In the genomic region with DNA sequence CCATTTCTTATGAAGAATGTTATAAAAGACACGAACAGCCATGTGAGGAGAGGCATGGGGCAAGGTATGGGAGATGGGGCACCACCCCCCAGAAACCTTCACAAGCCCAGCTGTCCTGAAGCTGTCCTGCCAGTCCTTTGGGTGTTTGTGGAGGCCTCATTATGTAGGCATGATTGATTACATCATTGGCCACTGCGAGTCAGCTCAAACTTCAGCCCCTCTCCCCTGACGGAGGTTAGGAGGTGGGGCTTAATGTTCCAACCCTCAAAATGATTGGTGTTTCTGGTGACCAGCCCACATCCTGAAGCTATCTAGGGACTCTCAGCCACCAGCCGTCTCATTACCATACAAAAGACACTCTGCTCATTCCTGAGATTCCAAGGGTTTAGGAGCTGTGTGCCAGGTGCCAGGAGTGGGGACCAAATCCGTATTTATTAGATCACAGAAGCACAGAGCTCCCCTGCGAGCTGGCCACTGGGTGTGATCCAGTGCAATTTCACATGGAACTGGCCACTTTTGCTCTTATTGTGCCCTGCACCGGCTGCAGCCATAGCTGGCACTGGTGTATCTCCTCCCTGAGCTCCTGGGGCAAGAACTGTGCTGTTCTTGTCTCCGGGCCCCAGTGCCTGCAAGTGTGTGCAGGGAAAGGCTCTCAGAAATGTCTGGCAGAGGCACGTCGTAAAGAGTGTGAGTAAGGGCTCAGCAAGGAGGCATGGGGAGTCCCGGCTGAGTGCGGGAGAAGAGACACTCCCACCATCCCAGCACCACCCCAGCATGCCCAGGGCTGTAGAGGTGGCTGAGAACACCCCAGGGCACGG, we compare ENCODE assay signal across 1 cellular context.
A peak's percentile ranks its signal among the peaks of the same experiment; 100 is the strongest.
TF ChIP-seq lines count a peak whose summit lies in the region.

No MANE protein-coding gene starts in this region.

TF ChIP-seq in K562, 482 proteins besides CTCF, POLR2A, EP300 and RAD21 (continued from another document):
- TF ChIP-seq, protein P1, sequence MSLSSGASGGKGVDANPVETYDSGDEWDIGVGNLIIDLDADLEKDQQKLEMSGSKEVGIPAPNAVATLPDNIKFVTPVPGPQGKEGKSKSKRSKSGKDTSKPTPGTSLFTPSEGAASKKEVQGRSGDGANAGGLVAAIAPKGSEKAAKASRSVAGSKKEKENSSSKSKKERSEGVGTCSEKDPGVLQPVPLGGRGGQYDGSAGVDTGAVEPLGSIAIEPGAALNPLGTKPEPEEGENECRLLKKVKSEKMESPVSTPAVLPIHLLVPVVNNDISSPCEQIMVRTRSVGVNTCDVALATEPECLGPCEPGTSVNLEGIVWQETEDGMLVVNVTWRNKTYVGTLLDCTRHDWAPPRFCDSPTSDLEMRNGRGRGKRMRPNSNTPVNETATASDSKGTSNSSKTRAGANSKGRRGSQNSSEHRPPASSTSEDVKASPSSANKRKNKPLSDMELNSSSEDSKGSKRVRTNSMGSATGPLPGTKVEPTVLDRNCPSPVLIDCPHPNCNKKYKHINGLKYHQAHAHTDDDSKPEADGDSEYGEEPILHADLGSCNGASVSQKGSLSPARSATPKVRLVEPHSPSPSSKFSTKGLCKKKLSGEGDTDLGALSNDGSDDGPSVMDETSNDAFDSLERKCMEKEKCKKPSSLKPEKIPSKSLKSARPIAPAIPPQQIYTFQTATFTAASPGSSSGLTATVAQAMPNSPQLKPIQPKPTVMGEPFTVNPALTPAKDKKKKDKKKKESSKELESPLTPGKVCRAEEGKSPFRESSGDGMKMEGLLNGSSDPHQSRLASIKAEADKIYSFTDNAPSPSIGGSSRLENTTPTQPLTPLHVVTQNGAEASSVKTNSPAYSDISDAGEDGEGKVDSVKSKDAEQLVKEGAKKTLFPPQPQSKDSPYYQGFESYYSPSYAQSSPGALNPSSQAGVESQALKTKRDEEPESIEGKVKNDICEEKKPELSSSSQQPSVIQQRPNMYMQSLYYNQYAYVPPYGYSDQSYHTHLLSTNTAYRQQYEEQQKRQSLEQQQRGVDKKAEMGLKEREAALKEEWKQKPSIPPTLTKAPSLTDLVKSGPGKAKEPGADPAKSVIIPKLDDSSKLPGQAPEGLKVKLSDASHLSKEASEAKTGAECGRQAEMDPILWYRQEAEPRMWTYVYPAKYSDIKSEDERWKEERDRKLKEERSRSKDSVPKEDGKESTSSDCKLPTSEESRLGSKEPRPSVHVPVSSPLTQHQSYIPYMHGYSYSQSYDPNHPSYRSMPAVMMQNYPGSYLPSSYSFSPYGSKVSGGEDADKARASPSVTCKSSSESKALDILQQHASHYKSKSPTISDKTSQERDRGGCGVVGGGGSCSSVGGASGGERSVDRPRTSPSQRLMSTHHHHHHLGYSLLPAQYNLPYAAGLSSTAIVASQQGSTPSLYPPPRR (CRISPR knock-in tag; IDR thresholded peaks at IDR 0.05; ENCODE audit: borderline replicate concordance), result no peak
- TF ChIP-seq, protein P2, sequence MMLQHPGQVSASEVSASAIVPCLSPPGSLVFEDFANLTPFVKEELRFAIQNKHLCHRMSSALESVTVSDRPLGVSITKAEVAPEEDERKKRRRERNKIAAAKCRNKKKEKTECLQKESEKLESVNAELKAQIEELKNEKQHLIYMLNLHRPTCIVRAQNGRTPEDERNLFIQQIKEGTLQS (IDR thresholded peaks at IDR 0.05), result peak; percentile 70
- TF ChIP-seq, protein P2 (CRISPR knock-in tag; conservative IDR thresholded peaks at IDR 0.05), result no peak
- TF ChIP-seq HNRNPH1 (optimal IDR thresholded peaks at IDR 0.05; ENCODE audit: low read depth, low read length) (no peak), GTF2A2 (tag; IDR thresholded peaks at IDR 0.05) (no peak), ZNF551 (CRISPR knock-in tag; IDR thresholded peaks at IDR 0.05) (no peak), XRCC5 (IDR thresholded peaks at IDR 0.05; ENCODE audit: low read depth, low read length) (no peak), ETV5 (CRISPR knock-in tag; IDR thresholded peaks at IDR 0.05; ENCODE audit: low read depth) (0 out of 2 replicates have a peak, but pooled peaks have one; percentile 45), DIDO1 (tag; IDR thresholded peaks at IDR 0.05; ENCODE audit: low read depth) (no peak), IRF2 (CRISPR knock-in tag; IDR thresholded peaks at IDR 0.05) (no peak), MEIS2 (IDR thresholded peaks at IDR 0.05; ENCODE audit: partially characterized antibody) (peak; percentile 66), JUND (IDR thresholded peaks at IDR 0.05; ENCODE audit: borderline replicate concordance, low read depth, low read length) (no peak), JUND (tag; IDR thresholded peaks at IDR 0.05; ENCODE audit: borderline replicate concordance, low read depth, low read length) (no peak), TEAD1 (CRISPR knock-in tag; IDR thresholded peaks at IDR 0.05) (peak in 1 of 2 experiments; percentile 46; a peak in 1 of 4 replicates), ZNF354B (CRISPR knock-in tag; IDR thresholded peaks at IDR 0.05) (no peak), ZC3H11A (IDR thresholded peaks at IDR 0.05; ENCODE audit: low read depth, low read length) (no peak), NFRKB (IDR thresholded peaks at IDR 0.05; ENCODE audit: low read depth) (no peak), ATF7 (IDR thresholded peaks at IDR 0.05) (peak; percentile 65; the same call in 1 of the 2 replicates)
- TF ChIP-seq, protein P3, sequence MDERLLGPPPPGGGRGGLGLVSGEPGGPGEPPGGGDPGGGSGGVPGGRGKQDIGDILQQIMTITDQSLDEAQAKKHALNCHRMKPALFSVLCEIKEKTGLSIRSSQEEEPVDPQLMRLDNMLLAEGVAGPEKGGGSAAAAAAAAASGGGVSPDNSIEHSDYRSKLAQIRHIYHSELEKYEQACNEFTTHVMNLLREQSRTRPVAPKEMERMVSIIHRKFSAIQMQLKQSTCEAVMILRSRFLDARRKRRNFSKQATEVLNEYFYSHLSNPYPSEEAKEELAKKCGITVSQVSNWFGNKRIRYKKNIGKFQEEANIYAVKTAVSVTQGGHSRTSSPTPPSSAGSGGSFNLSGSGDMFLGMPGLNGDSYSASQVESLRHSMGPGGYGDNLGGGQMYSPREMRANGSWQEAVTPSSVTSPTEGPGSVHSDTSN (CRISPR knock-in tag; IDR thresholded peaks at IDR 0.05; ENCODE audit: low read depth), result no peak
- TF ChIP-seq, protein P3 (tag; conservative IDR thresholded peaks at IDR 0.05; ENCODE audit: low read depth), result peak; percentile 49; the same call in 1 of the 2 replicates
- TF ChIP-seq, protein P4, sequence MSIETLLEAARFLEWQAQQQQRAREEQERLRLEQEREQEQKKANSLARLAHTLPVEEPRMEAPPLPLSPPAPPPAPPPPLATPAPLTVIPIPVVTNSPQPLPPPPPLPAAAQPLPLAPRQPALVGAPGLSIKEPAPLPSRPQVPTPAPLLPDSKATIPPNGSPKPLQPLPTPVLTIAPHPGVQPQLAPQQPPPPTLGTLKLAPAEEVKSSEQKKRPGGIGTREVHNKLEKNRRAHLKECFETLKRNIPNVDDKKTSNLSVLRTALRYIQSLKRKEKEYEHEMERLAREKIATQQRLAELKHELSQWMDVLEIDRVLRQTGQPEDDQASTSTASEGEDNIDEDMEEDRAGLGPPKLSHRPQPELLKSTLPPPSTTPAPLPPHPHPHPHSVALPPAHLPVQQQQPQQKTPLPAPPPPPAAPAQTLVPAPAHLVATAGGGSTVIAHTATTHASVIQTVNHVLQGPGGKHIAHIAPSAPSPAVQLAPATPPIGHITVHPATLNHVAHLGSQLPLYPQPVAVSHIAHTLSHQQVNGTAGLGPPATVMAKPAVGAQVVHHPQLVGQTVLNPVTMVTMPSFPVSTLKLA (conservative IDR thresholded peaks at IDR 0.05), result no peak
